8 cellular contexts compared by ENCODE assay signal in the genomic region with DNA sequence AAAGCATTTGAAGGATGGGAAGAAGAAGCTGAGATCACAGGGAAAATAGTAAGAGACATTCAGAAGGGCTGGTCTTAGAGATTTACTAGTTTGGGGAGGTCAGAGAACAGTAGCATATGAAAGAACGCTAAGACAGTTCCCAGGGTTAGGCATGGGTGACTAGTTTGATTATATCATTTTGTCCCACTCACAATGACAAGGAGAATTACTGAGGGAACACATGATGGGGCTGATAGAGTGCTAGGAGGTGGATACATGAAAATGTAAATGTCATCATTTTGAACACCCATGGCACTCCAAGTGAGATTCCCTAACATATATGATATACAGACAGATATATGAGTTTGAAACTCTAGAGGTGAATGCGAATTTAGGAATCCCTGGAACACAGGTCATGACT.
"Had no signal": no experiment of that assay in that cellular context is flagged by ENCODE, and none has a peak within 500 bp of the region (broad histone marks: within the 10 kb centered on the region; RNA-seq: fewer than 3 reads in every experiment).

No MANE protein-coding gene starts in this region.

- H3K4me3 ChIP-seq: GM12878 had no signal

- FAIRE-seq: G401.6, GM12878, GM12891, GM12892, GM18507, GM19239 had no signal

- DNase-seq: GDM1, GF-D8 had no signal

- ATAC-seq: GM12878 had no signal
